ENCODE assay signal across 21 cellular contexts in the genomic region with DNA sequence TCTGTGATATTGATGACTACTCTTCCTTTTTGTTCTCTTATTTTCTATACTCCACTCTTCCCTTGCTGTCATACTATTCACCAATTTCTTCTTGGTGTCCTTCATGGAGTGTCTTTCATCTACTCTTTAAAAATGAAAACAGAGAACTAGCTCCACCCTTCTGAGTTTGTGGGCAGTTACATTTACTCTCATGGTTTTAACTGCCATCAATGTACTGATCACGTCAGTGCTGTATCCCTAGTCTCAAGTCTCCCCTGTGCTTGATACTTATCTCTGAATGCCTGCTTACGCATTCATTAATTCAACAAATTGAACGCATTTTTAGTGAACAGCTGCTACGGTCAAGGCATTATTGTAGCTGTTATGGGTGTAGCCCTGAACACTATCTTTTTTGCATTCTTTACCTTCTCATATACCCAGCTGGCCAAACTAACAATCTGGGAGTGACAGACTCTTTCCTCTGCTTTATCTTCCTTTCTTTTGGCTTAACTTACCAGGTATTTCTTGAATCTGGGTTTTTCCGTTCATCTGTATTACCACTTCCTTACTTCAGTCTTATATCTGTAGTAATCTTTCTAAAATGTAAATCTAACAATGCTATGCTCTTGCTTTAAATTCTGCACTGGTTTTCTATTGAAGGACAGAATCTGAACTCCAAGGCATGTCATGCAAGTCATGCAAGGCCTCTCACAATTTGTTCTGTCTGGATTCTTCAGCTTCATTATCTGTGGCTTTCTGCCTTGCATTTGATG.
"Had no signal": no experiment of that assay in that cellular context is flagged by ENCODE, and none has a peak within 500 bp of the region (broad histone marks: within the 10 kb centered on the region; RNA-seq: fewer than 3 reads in every experiment).

No MANE protein-coding gene starts in this region.

- DNase-seq: activated CD4-positive, alpha-beta memory T cell treated with anti-CD3 and anti-CD28 coated beads, Interleukin-2, amount 10 ng/mL, durations not matched to agents 7 days and 5 days; activated CD4-positive, alpha-beta T cell treated with anti-CD3 and anti-CD28 coated beads for 36 hours; activated naive CD4-positive, alpha-beta T cell treated with anti-CD3 and anti-CD28 coated beads, Interleukin-2, amount 50 U/mL, for 16 hours; amniotic stem cell; body of pancreas; dermis blood vessel endothelial cell; hypothalamus; lower lobe of right lung; midbrain; natural killer cell; nucleus accumbens; stimulated activated CD4-positive, alpha-beta T cell treated with anti-CD3 and anti-CD28 coated beads, Interleukin-12 subunit alpha, Interleukin-12 subunit beta, amount 100 ng/mL, for 4 hours; stimulated activated naive CD4-positive, alpha-beta T cell; upper lobe of right lung had no signal

- H3K27me3 ChIP-seq: body of pancreas, suprapubic skin, upper lobe of right lung had no signal

- ATAC-seq: activated CD4-positive, alpha-beta T cell treated with anti-CD3 and anti-CD28 coated beads for 36 hours; body of pancreas; lower lobe of right lung; natural killer cell; sciatic nerve; upper lobe of right lung had no signal

- H3K27ac Mint-ChIP-seq: activated CD4-positive, alpha-beta memory T cell treated with anti-CD3 and anti-CD28 coated beads, Interleukin-2, amount 10 ng/mL, durations not matched to agents 7 days and 5 days; activated CD4-positive, alpha-beta T cell treated with anti-CD3 and anti-CD28 coated beads for 36 hours; activated T-helper 2 cell treated with anti-CD3 and anti-CD28 coated beads, Interferon-gamma antibody, Interleukin-2, Interleukin-4, amounts not matched to agents 10 μg/mL and 5 μg/mL and 100 μg/mL, durations not matched to agents 14 hours and 24 hours and 36 hours; natural killer cell; progenitor cell of endocrine pancreas; T-helper 2 cell treated with Interferon-gamma antibody and Interleukin-4, amounts not matched to agents 5 μg/mL and 100 μg/mL, for 36 hours had no signal

- H3K4me3 ChIP-seq: body of pancreas, lower lobe of right lung, suprapubic skin, upper lobe of right lung had no signal

- H3K9me3 ChIP-seq: body of pancreas, lower lobe of right lung, suprapubic skin, upper lobe of right lung had no signal

- H3K4me3 Mint-ChIP-seq: activated CD4-positive, alpha-beta memory T cell treated with anti-CD3 and anti-CD28 coated beads, Interleukin-2, amount 10 ng/mL, durations not matched to agents 7 days and 5 days; activated CD4-positive, alpha-beta T cell treated with anti-CD3 and anti-CD28 coated beads for 36 hours; central memory CD8-positive, alpha-beta T cell; natural killer cell; T-helper 2 cell treated with Interferon-gamma antibody and Interleukin-4, amounts not matched to agents 5 μg/mL and 100 μg/mL, for 36 hours had no signal

- H3K4me1 ChIP-seq: lower lobe of right lung had no signal

- H3K9me3 Mint-ChIP-seq: activated CD4-positive, alpha-beta memory T cell treated with anti-CD3 and anti-CD28 coated beads, Interleukin-2, amount 10 ng/mL, durations not matched to agents 7 days and 5 days; activated T-helper 2 cell treated with anti-CD3 and anti-CD28 coated beads, Interferon-gamma antibody, Interleukin-2, Interleukin-4, amounts not matched to agents 10 μg/mL and 5 μg/mL and 100 μg/mL, durations not matched to agents 14 hours and 24 hours and 36 hours; central memory CD8-positive, alpha-beta T cell; natural killer cell; T-helper 2 cell treated with Interferon-gamma antibody and Interleukin-4, amounts not matched to agents 5 μg/mL and 100 μg/mL, for 36 hours had no signal

- H3K27me3 Mint-ChIP-seq: activated CD4-positive, alpha-beta memory T cell treated with anti-CD3 and anti-CD28 coated beads, Interleukin-2, amount 10 ng/mL, durations not matched to agents 7 days and 5 days; activated CD4-positive, alpha-beta T cell treated with anti-CD3 and anti-CD28 coated beads for 36 hours; central memory CD8-positive, alpha-beta T cell; progenitor cell of endocrine pancreas had no signal

- H3K27ac ChIP-seq: body of pancreas, lower lobe of right lung, suprapubic skin, upper lobe of right lung, VCaP had no signal

- H3K36me3 ChIP-seq: lower lobe of right lung, suprapubic skin, upper lobe of right lung had no signal

- H3K36me3 Mint-ChIP-seq: natural killer cell had no signal
